23 cellular contexts compared by ENCODE assay signal in the genomic region with DNA sequence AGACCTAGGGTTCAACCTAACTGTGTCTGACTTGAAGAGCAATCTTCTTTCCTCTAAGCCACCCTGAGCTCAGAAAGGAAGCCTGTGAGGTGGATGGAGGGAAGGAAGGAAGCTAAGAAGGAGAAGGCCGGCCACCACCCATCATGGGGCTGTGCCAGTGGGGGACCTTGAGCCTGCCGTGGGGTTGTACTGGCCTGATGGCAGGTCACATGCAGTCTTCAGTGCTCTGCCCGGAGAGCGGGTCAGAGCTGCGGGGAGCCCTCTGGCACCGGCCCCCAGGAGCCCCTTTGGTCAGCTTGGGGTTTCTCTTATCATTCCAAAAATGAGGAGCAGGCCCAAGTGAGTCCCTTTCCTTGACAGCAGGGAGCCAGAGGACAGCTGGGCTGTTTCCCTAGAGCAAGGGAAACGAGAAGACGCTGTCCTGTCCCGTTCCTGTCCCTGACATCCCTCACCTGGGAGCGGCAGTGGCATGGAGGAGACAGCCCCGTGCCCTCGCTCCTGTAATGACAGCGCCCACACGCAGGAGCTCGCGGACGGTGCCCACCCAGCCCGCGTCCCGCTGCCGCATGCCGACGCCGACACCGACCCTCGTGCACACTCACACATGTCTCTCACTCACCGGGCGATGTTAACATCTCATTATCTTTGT. TPM values are rescaled to one million over a fixed set of nuclear protein-coding genes. Genes with fewer than 3 reads are reported as not detected.
A peak's percentile ranks its signal among the peaks of the same experiment; 100 is the strongest.
DNase-seq lines count a peak whose midpoint lies in the region; ATAC-seq and TF ChIP-seq lines count a peak whose summit lies in the region.
"Had no signal": no experiment of that assay in that cellular context is flagged by ENCODE, and none has a peak within 500 bp of the region (broad histone marks: within the 10 kb centered on the region; RNA-seq: fewer than 3 reads in every experiment).

No MANE protein-coding gene starts in this region.

- peaks cover 65% of the 10 kb centered on the region for H3K36me3 ChIP-seq in BE2C

- H3K36me3 Mint-ChIP-seq in activated T-cell treated with anti-CD3 and anti-CD28 coated beads, Interleukin-2, amount 50 U/mL, for 4 hours (ENCODE audit: insufficient read depth) = peaks cover 18% of the 10 kb centered on the region
- H3K36me3 Mint-ChIP-seq in activated T-cell treated with anti-CD3 and anti-CD28 coated beads, Interleukin-2, amount 50 U/mL, for 72 hours (ENCODE audit: insufficient read depth in 2 of 2) = no peaks in the 10 kb centered on the region
- H3K36me3 Mint-ChIP-seq in WTC11 = peaks cover 25% of the 10 kb centered on the region

- intact Hi-C loops in posterior vena cava (cut with DNase I) = loop anchor here in 1 of 2 donors (10.0 kb wide), 1 partner anchor 79 kb away; a partner anchor contains a TSS

- H3K4me1 Mint-ChIP-seq in activated T-cell treated with anti-CD3 and anti-CD28 coated beads, Interleukin-2, amount 50 U/mL, for 4 hours (ENCODE audit: low read depth) = no peaks in the 10 kb centered on the region
- H3K4me1 Mint-ChIP-seq in activated T-cell treated with anti-CD3 and anti-CD28 coated beads, Interleukin-2, amount 50 U/mL, for 72 hours (ENCODE audit: low read depth) = no peaks in the 10 kb centered on the region
- peaks cover 21% of the 10 kb centered on the region for H3K4me1 Mint-ChIP-seq in WTC11

- no peaks in the 10 kb centered on the region for H3K9me3 Mint-ChIP-seq in activated T-cell treated with anti-CD3 and anti-CD28 coated beads, Interleukin-2, amount 50 U/mL, for 4 hours
- no peaks in the 10 kb centered on the region for H3K9me3 Mint-ChIP-seq in activated T-cell treated with anti-CD3 and anti-CD28 coated beads, Interleukin-2, amount 50 U/mL, for 72 hours
- no peaks in the 10 kb centered on the region for H3K9me3 Mint-ChIP-seq in WTC11

- in situ Hi-C loops in GM13976 (cut with MboI; ENCODE audit: low sequenced_read_pairs, unreplicated experiment) = no loop called here

- no peaks in the 10 kb centered on the region for H3K9me3 ChIP-seq in BE2C
- H3K9me3 ChIP-seq: HAP-1, SK-N-SH had no signal

- no peak overlapping the region for H3K4me3 ChIP-seq in BE2C (ENCODE audit: low read depth, low read length)
- H3K4me3 ChIP-seq: HAP-1 had no signal

- no peaks in the 10 kb centered on the region for H3K27me3 Mint-ChIP-seq in activated T-cell treated with anti-CD3 and anti-CD28 coated beads, Interleukin-2, amount 50 U/mL, for 4 hours (ENCODE audit: low read depth)
- no peaks in the 10 kb centered on the region for H3K27me3 Mint-ChIP-seq in activated T-cell treated with anti-CD3 and anti-CD28 coated beads, Interleukin-2, amount 50 U/mL, for 72 hours (ENCODE audit: low read depth)
- no peaks in the 10 kb centered on the region for H3K27me3 Mint-ChIP-seq in WTC11 (ENCODE audit: low read depth)

- peaks cover 4% of the 10 kb centered on the region for H3K4me1 ChIP-seq in BE2C
- H3K4me1 ChIP-seq: HAP-1 had no signal

- H3K27me3 ChIP-seq in BE2C = no peaks in the 10 kb centered on the region

- CTCF ChIA-PET in WTC11 (lab: Charles Lee) = interaction anchor here (0.6 to 1.6 kb wide), 2 partner anchors 10 to 12 kb away, joined by 5 read pairs; no protein-coding TSS in a partner anchor
- CTCF ChIA-PET in GM10248 (lab: Yijun Ruan, JAX) = interaction anchor here (0.7 to 1.6 kb wide), 3 partner anchors 12 to 24 kb away, joined by 3 to 5 read pairs (median 4); no protein-coding TSS in a partner anchor

- POLR2A ChIA-PET in WTC11 (lab: Charles Lee) = no interaction called here
- POLR2A ChIA-PET in GM10248 (lab: Yijun Ruan, JAX) = no interaction called here

- peak; percentile 1 for DNase-seq in activated T-cell treated with anti-CD3 and anti-CD28 coated beads, Interleukin-2, amount 50 U/mL, for 4 hours
- DNase-seq in activated T-cell treated with anti-CD3 and anti-CD28 coated beads, Interleukin-2, amount 50 U/mL, for 72 hours = no peak
- DNase-seq in BE2C (peak; percentile 7), WTC11 (ENCODE audit: low spot score) (peak; percentile 5), posterior vena cava (ENCODE audit: low spot score) (peak; percentile 67), GM10248 (ENCODE audit: extremely low spot score) (no peak), GM13976 (ENCODE audit: low spot score) (no peak)
- DNase-seq: DMS 273 treated with DMSO at 0.1 percent for 48 hours, DND-41, IMR-90, Karpas-422, NCI-H1417 treated with DMSO at 0.1 percent for 48 hours, NCI-H187 treated with DMSO at 0.1 percent for 48 hours, NCI-H2227 treated with DMSO at 0.1 percent for 48 hours, NCI-H510A treated with DMSO at 0.1 percent for 48 hours, NCI-H774, OCI-M1, SHP77 treated with DMSO at 0.1 percent for 48 hours had no signal

- no peak overlapping the region for H3K27ac Mint-ChIP-seq in activated T-cell treated with anti-CD3 and anti-CD28 coated beads, Interleukin-2, amount 50 U/mL, for 72 hours
- H3K27ac Mint-ChIP-seq in WTC11 = no peak overlapping the region

- no peak for TF ChIP-seq CTCF in BE2C (IDR thresholded peaks at IDR 0.05; ENCODE audit: low read depth, low read length)
- TF ChIP-seq CTCF in WTC11 (IDR thresholded peaks at IDR 0.05) = no peak
- no peak for TF ChIP-seq CTCF in GM10248 (IDR thresholded peaks at IDR 0.05; ENCODE audit: control extremely low read depth, extremely low read depth, low read depth, missing control alignments)
- no peak for TF ChIP-seq CTCF in GM13976 (IDR thresholded peaks at IDR 0.05; ENCODE audit: borderline replicate concordance, control extremely low read depth, extremely low read depth, insufficient read depth, missing control alignments)

- no peak for ATAC-seq in activated T-cell treated with anti-CD3 and anti-CD28 coated beads, Interleukin-2, amount 50 U/mL, for 4 hours
- ATAC-seq in activated T-cell treated with anti-CD3 and anti-CD28 coated beads, Interleukin-2, amount 50 U/mL, for 72 hours (replicated peaks in 1 of 2) = no peak
- ATAC-seq in WTC11 (no peak), GM19467 (IDR thresholded peaks at IDR 0.05; ENCODE audit: unreplicated experiment) (no peak)

- H3K4me3 Mint-ChIP-seq in activated T-cell treated with anti-CD3 and anti-CD28 coated beads, Interleukin-2, amount 50 U/mL, for 4 hours = no peak overlapping the region
- H3K4me3 Mint-ChIP-seq in activated T-cell treated with anti-CD3 and anti-CD28 coated beads, Interleukin-2, amount 50 U/mL, for 72 hours = no peak overlapping the region
- no peak overlapping the region for H3K4me3 Mint-ChIP-seq in WTC11

TF ChIP-seq in WTC11, 78 proteins besides CTCF, POLR2A, EP300 and RAD21:
- TF ChIP-seq TCF7 (CRISPR knock-in tag; IDR thresholded peaks at IDR 0.05; ENCODE audit: low read depth) (no peak), GRHL2 (CRISPR knock-in tag; IDR thresholded peaks at IDR 0.05; ENCODE audit: insufficient replicate concordance, severe bottlenecking) (no peak), PRRX2 (CRISPR knock-in tag; IDR thresholded peaks at IDR 0.05) (no peak), CBFB (CRISPR knock-in tag; IDR thresholded peaks at IDR 0.05; ENCODE audit: low read depth) (no peak), MXD4 (CRISPR knock-in tag; IDR thresholded peaks at IDR 0.05; ENCODE audit: borderline replicate concordance) (no peak)
- TF ChIP-seq, protein P1, sequence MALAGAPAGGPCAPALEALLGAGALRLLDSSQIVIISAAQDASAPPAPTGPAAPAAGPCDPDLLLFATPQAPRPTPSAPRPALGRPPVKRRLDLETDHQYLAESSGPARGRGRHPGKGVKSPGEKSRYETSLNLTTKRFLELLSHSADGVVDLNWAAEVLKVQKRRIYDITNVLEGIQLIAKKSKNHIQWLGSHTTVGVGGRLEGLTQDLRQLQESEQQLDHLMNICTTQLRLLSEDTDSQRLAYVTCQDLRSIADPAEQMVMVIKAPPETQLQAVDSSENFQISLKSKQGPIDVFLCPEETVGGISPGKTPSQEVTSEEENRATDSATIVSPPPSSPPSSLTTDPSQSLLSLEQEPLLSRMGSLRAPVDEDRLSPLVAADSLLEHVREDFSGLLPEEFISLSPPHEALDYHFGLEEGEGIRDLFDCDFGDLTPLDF (CRISPR knock-in tag; IDR thresholded peaks at IDR 0.05) = no peak
- TF ChIP-seq, protein P2, sequence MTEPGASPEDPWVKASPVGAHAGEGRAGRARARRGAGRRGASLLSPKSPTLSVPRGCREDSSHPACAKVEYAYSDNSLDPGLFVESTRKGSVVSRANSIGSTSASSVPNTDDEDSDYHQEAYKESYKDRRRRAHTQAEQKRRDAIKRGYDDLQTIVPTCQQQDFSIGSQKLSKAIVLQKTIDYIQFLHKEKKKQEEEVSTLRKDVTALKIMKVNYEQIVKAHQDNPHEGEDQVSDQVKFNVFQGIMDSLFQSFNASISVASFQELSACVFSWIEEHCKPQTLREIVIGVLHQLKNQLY (CRISPR knock-in tag; IDR thresholded peaks at IDR 0.05) = no peak

RNA-seq across cellular contexts. Expression of a gene that starts 31.5 kb away (rescaled TPM):
- not detected for total RNA-seq in activated T-cell treated with anti-CD3 and anti-CD28 coated beads, Interleukin-2, amount 50 U/mL, for 4 hours
- total RNA-seq in activated T-cell treated with anti-CD3 and anti-CD28 coated beads, Interleukin-2, amount 50 U/mL, for 72 hours = not detected
- not detected for polyA plus RNA-seq in BE2C (2012; ENCODE audit: insufficient read depth, insufficient read length, low read depth)
- total RNA-seq in WTC11 (2021) (0.27 to 0.55 TPM in 2 of 3 replicates, not detected in the other), posterior vena cava (not detected)
- total RNA-seq: HT1080, IMR-90, MCF 10A had no signal
- polyA plus RNA-seq: IMR-90, SK-N-SH had no signal

RNA-seq across cellular contexts. Expression of a gene that starts 49.7 kb away (rescaled TPM):
- 10 to 100 TPM; 29.7 to 46.3 (median 35.1) TPM for total RNA-seq in activated T-cell treated with anti-CD3 and anti-CD28 coated beads, Interleukin-2, amount 50 U/mL, for 4 hours
- total RNA-seq in activated T-cell treated with anti-CD3 and anti-CD28 coated beads, Interleukin-2, amount 50 U/mL, for 72 hours = 10 to 100 TPM; 26.9 to 28.4 TPM
- polyA plus RNA-seq in BE2C (2012; ENCODE audit: insufficient read depth, insufficient read length, low read depth) = 220 TPM
- 107 to 163 TPM (median 113 TPM) in 3 replicates for total RNA-seq in WTC11 (2021)
- total RNA-seq in posterior vena cava = 10 to 100 TPM; 55.7 to 63.6 TPM

RNA-seq across cellular contexts. Expression of a gene that starts 51.1 kb away (rescaled TPM):
- total RNA-seq in activated T-cell treated with anti-CD3 and anti-CD28 coated beads, Interleukin-2, amount 50 U/mL, for 4 hours = not detected
- not detected for total RNA-seq in activated T-cell treated with anti-CD3 and anti-CD28 coated beads, Interleukin-2, amount 50 U/mL, for 72 hours
- polyA plus RNA-seq in BE2C (2012; ENCODE audit: insufficient read depth, insufficient read length, low read depth) = not detected
- not detected in 3 replicates for total RNA-seq in WTC11 (2021)
- total RNA-seq in posterior vena cava = not detected
- total RNA-seq: HT1080, IMR-90, MCF 10A had no signal
- polyA plus RNA-seq: IMR-90, SK-N-SH had no signal

RNA-seq across cellular contexts. Expression of a gene that starts 52.7 kb away (rescaled TPM):
- 10 to 100 TPM; 70.3 to 85.3 (median 71.8) TPM for total RNA-seq in activated T-cell treated with anti-CD3 and anti-CD28 coated beads, Interleukin-2, amount 50 U/mL, for 4 hours
- total RNA-seq in activated T-cell treated with anti-CD3 and anti-CD28 coated beads, Interleukin-2, amount 50 U/mL, for 72 hours = 10 to 100 TPM; 67.3 to 68.5 TPM
- polyA plus RNA-seq in BE2C (2012; ENCODE audit: insufficient read depth, insufficient read length, low read depth) = 203 TPM
- total RNA-seq in WTC11 (2021) (61.3 to 72.8 TPM (median 62.5 TPM) in 3 replicates), posterior vena cava (10 to 100 TPM; 27.4 to 27.7 TPM)

RNA-seq across cellular contexts. Expression of a gene that starts 55.4 kb away (rescaled TPM):
- 100 to 1,000 TPM in 2 of 3 donors, 10 to 100 TPM in 1; 96.5 to 111 (median 104) TPM for total RNA-seq in activated T-cell treated with anti-CD3 and anti-CD28 coated beads, Interleukin-2, amount 50 U/mL, for 4 hours
- total RNA-seq in activated T-cell treated with anti-CD3 and anti-CD28 coated beads, Interleukin-2, amount 50 U/mL, for 72 hours = 10 to 100 TPM; 55.4 to 59.8 TPM
- polyA plus RNA-seq in BE2C (2012; ENCODE audit: insufficient read depth, insufficient read length, low read depth) = 267 TPM
- total RNA-seq in WTC11 (2021) = 62.1 to 70.2 TPM (median 67.7 TPM) in 3 replicates
- total RNA-seq in posterior vena cava = 10 to 100 TPM; 35.5 to 56.3 TPM

Comparison
In these comparisons a context has a peak if more than half of its experiments do, and no peak if none do; other contexts are left out.
1. DNase-seq: peak in activated T-cell treated with anti-CD3 and anti-CD28 coated beads, Interleukin-2, amount 50 U/mL, for 4 hours (single experiment), BE2C (single experiment), WTC11 (single experiment) and posterior vena cava (single experiment); none in activated T-cell treated with anti-CD3 and anti-CD28 coated beads, Interleukin-2, amount 50 U/mL, for 72 hours (0 of 2), GM10248 (single experiment) and GM13976 (single experiment).